ENCODE assay signal across 8 cellular contexts in the genomic region with DNA sequence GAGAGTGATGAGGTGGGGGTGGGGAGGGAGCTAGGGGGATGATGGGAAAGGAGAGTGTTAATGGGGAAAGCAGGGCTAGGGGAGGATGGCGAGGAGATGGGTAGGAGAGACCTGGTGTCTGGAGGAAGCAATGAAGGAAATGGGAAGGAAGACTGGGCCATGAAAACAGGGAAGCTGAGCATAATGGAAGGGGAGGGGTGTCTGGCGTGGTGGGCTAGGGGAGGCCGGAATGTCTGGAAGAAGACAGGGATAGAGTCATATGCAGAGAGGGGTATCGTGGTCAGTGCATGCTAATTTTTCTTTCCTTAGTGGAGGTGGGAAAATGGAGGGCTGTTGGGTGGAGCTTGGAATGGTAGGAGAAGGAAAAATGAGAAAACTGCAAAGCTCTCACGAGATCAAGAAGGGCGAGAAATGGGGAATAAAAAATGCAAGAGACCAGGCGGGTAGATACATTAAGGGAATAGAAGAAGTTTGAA. TPM values are rescaled to one million over a fixed set of nuclear protein-coding genes. Genes with fewer than 3 reads are reported as not detected.
DNase-seq lines count a peak whose midpoint lies in the region; ATAC-seq lines count a peak whose summit lies in the region.

No MANE protein-coding gene starts in this region.

- H2AFZ ChIP-seq in mesenchymal stem cell (ENCODE audit: low read depth, low read length) = no peak overlapping the region

- H2BK5ac ChIP-seq in mesenchymal stem cell (ENCODE audit: low read depth, low read length, poor library complexity, severe bottlenecking) = peak overlapping the region; percentile 53

- peak overlapping the region; percentile 90 to 97 (median 96) for H3K27ac Mint-ChIP-seq in CD4-positive, CD25-positive, alpha-beta regulatory T cell

- peak overlapping the region; percentile 79 for H3K27ac ChIP-seq in CD4-positive, CD25-positive, alpha-beta regulatory T cell (ENCODE audit: insufficient read depth, low read length, poor library complexity, severe bottlenecking)
- H3K27ac ChIP-seq in KOPT-K1 (ENCODE audit: low read depth, low read length, poor library complexity, severe bottlenecking) (peak overlapping the region; percentile 74), mesenchymal stem cell (ENCODE audit: low read length, poor library complexity, severe bottlenecking) (peak overlapping the region; percentile 72)

- peaks cover 0 to 1% (median 0%) of the 10 kb centered on the region in 7 donors for H3K9me3 Mint-ChIP-seq in CD4-positive, CD25-positive, alpha-beta regulatory T cell

- peak overlapping the region; percentile 95 for H4K8ac ChIP-seq in mesenchymal stem cell (ENCODE audit: low read length)

- H3K4me2 ChIP-seq in mesenchymal stem cell (ENCODE audit: low read length, poor library complexity, severe bottlenecking) = peak overlapping the region; percentile 84

- peaks cover 0 to 85% (median 41%) of the 10 kb centered on the region in 4 donors for H3K4me1 Mint-ChIP-seq in CD4-positive, CD25-positive, alpha-beta regulatory T cell

- H3K4ac ChIP-seq in mesenchymal stem cell (ENCODE audit: low read depth in 1 of 2, low read length in 2 of 2) = peak overlapping the region; percentile 77 to 83

- peak overlapping the region; percentile 86 for H2AK5ac ChIP-seq in mesenchymal stem cell (ENCODE audit: low read length, severe bottlenecking)

- peak overlapping the region in 1 of 2 experiments; percentile 75 for H3K23ac ChIP-seq in mesenchymal stem cell (ENCODE audit: low read length in 2 of 2)

- in situ Hi-C loops in T47D (cut with HindIII; ENCODE audit: low pct_unique_long_range_greater_than_20kb, low sequenced_read_pairs) = no loop called here

- H3K27me3 ChIP-seq in CD4-positive, CD25-positive, alpha-beta regulatory T cell (ENCODE audit: control insufficient read depth, insufficient read depth, low read length) = no peaks in the 10 kb centered on the region
- H3K27me3 ChIP-seq in mesenchymal stem cell (ENCODE audit: control insufficient read depth in 1 of 2, insufficient read depth in 1 of 2, low read length in 2 of 2) = no peaks in the 10 kb centered on the region

- peaks cover 19% of the 10 kb centered on the region for H3K36me3 Mint-ChIP-seq in CD4-positive, CD25-positive, alpha-beta regulatory T cell

- no peaks in the 10 kb centered on the region for H3K27me3 Mint-ChIP-seq in CD4-positive, CD25-positive, alpha-beta regulatory T cell

- H3K18ac ChIP-seq in mesenchymal stem cell (ENCODE audit: low read depth in 1 of 2, low read length in 2 of 2) = peak overlapping the region; percentile 75 to 97

- H3K9me3 ChIP-seq in CD4-positive, CD25-positive, alpha-beta regulatory T cell (ENCODE audit: control insufficient read depth in 2 of 2, low read length in 2 of 2) = no peaks in the 10 kb centered on the region
- H3K9me3 ChIP-seq in KOPT-K1 (ENCODE audit: insufficient read depth, low read length, poor library complexity, severe bottlenecking) (no peaks in the 10 kb centered on the region), mesenchymal stem cell (ENCODE audit: control insufficient read depth, low read length) (no peaks in the 10 kb centered on the region)

- H3K36me3 ChIP-seq in CD4-positive, CD25-positive, alpha-beta regulatory T cell (ENCODE audit: control insufficient read depth, insufficient read depth, low read length) = peaks cover 45% of the 10 kb centered on the region
- H3K36me3 ChIP-seq in KOPT-K1 (ENCODE audit: insufficient read depth, low read length) (peaks cover 65% of the 10 kb centered on the region), mesenchymal stem cell (ENCODE audit: control insufficient read depth in 1 of 2, insufficient read depth in 2 of 2, low read depth in 1 of 2, low read length in 2 of 2) (peaks cover 60 to 63% of the 10 kb centered on the region in 2 experiments)

- DNase-seq in CD4-positive, CD25-positive, alpha-beta regulatory T cell = no peak
- DNase-seq in T47D (ENCODE audit: low read depth in 1 of 2, low spot score in 1 of 2) (peak; percentile 23 to 25), mesenchymal stem cell (peak; percentile 63), NCI-H2081 (lab: John Stamatoyannopoulos, UW) (no peak)

- WGBS in mesenchymal stem cell = 2% methylated on average over 7 of the region's 7 CpGs

- H3K9ac ChIP-seq in mesenchymal stem cell (ENCODE audit: low read length) = peak overlapping the region; percentile 99

- peaks cover 42% of the 10 kb centered on the region for H3K4me1 ChIP-seq in CD4-positive, CD25-positive, alpha-beta regulatory T cell (ENCODE audit: control insufficient read depth, insufficient read depth, low read length, poor library complexity, severe bottlenecking)
- H3K4me1 ChIP-seq in mesenchymal stem cell (ENCODE audit: control insufficient read depth, insufficient read depth, low read depth, low read length) = peaks cover 29% of the 10 kb centered on the region

- H3K4me3 Mint-ChIP-seq in CD4-positive, CD25-positive, alpha-beta regulatory T cell = peak overlapping the region; percentile 89 to 98 (median 94)

- H3K14ac ChIP-seq in mesenchymal stem cell (ENCODE audit: low read length in 2 of 2) = peak overlapping the region in 1 of 2 experiments; percentile 91

- peaks cover 31% of the 10 kb centered on the region for H3K79me1 ChIP-seq in mesenchymal stem cell (replicated peaks; ENCODE audit: low read length, poor library complexity, severe bottlenecking)

- peak overlapping the region; percentile 85 for H4K91ac ChIP-seq in mesenchymal stem cell (ENCODE audit: low read length)

- H2BK12ac ChIP-seq in mesenchymal stem cell (ENCODE audit: low read length in 2 of 2) = no peak overlapping the region

- H3K4me3 ChIP-seq in CD4-positive, CD25-positive, alpha-beta regulatory T cell (ENCODE audit: low read depth, low read length) = peak overlapping the region; percentile 87
- H3K4me3 ChIP-seq in mesenchymal stem cell (ENCODE audit: insufficient read depth in 1 of 2, low read depth in 1 of 2, low read length in 2 of 2) = peak overlapping the region; percentile 93 to 100

- no peak for ATAC-seq in CD4-positive, CD25-positive, alpha-beta regulatory T cell (ENCODE audit: low read depth in 2 of 2)
- ATAC-seq in activated CD4-positive, CD25-positive, alpha-beta regulatory T cell treated with anti-CD3 and anti-CD28 coated beads, Interleukin-2, amount 50 U/mL, for 24 hours = no peak
- ATAC-seq in HG02981 (IDR thresholded peaks at IDR 0.05; ENCODE audit: unreplicated experiment) = no peak
- no peak for ATAC-seq in GM18909 (IDR thresholded peaks at IDR 0.05; ENCODE audit: poor library complexity, unreplicated experiment)

- H2BK120ac ChIP-seq in mesenchymal stem cell (ENCODE audit: low read depth, low read length) = peak overlapping the region; percentile 89

- no peak overlapping the region for H2BK15ac ChIP-seq in mesenchymal stem cell (ENCODE audit: low read depth, poor library complexity, severe bottlenecking)

RNA-seq across cellular contexts. Expression of a gene that starts 0.4 kb away (rescaled TPM):
- 38.6 TPM for total RNA-seq in CD4-positive, CD25-positive, alpha-beta regulatory T cell
- 100 to 1,000 TPM; 119 to 130 (median 126) TPM for polyA plus RNA-seq in CD4-positive, CD25-positive, alpha-beta regulatory T cell
- 51.3 TPM for polyA plus RNA-seq in mesenchymal stem cell (2013, experiment 1 of 2)
- 51.0 TPM for polyA plus RNA-seq in mesenchymal stem cell (2013, experiment 2 of 2)

RNA-seq across cellular contexts. Expression of a gene that starts 0.7 kb away (rescaled TPM):
- total RNA-seq in CD4-positive, CD25-positive, alpha-beta regulatory T cell = 27.6 TPM
- 100 to 1,000 TPM in 1 of 4 donors, 10 to 100 TPM in 3; 71.5 to 121 (median 79.3) TPM for polyA plus RNA-seq in CD4-positive, CD25-positive, alpha-beta regulatory T cell
- 84.9 TPM for polyA plus RNA-seq in mesenchymal stem cell (2013, experiment 1 of 2)
- 88.1 TPM for polyA plus RNA-seq in mesenchymal stem cell (2013, experiment 2 of 2)

RNA-seq across cellular contexts. Expression of a gene that starts 7.0 kb away (rescaled TPM):
- total RNA-seq in CD4-positive, CD25-positive, alpha-beta regulatory T cell = 33.3 TPM
- 10 to 100 TPM; 61.9 to 82.2 (median 71.6) TPM for polyA plus RNA-seq in CD4-positive, CD25-positive, alpha-beta regulatory T cell
- 117 TPM for polyA plus RNA-seq in mesenchymal stem cell (2013, experiment 1 of 2)
- 116 TPM for polyA plus RNA-seq in mesenchymal stem cell (2013, experiment 2 of 2)

RNA-seq across cellular contexts. Expression of a gene that starts 30.1 kb away (rescaled TPM):
- total RNA-seq in CD4-positive, CD25-positive, alpha-beta regulatory T cell = 35.4 TPM
- polyA plus RNA-seq in CD4-positive, CD25-positive, alpha-beta regulatory T cell = 10 to 100 TPM; 23.0 to 27.3 (median 25.4) TPM
- 41.7 TPM for polyA plus RNA-seq in mesenchymal stem cell (2013, experiment 1 of 2)
- 40.9 TPM for polyA plus RNA-seq in mesenchymal stem cell (2013, experiment 2 of 2)

RNA-seq across cellular contexts. Expression of a gene that starts 35.5 kb away (rescaled TPM):
- total RNA-seq in CD4-positive, CD25-positive, alpha-beta regulatory T cell = 20.6 TPM
- polyA plus RNA-seq in CD4-positive, CD25-positive, alpha-beta regulatory T cell = 10 to 100 TPM; 10.9 to 20.7 (median 15.2) TPM
- polyA plus RNA-seq in mesenchymal stem cell (2013, experiment 1 of 2) = 5.6 TPM
- polyA plus RNA-seq in mesenchymal stem cell (2013, experiment 2 of 2) = 5.6 TPM

Comparison
In these comparisons a context has a peak if more than half of its experiments do, and no peak if none do; other contexts are left out.
1. DNase-seq: peak in T47D (2 of 2) and mesenchymal stem cell (single experiment); none in CD4-positive, CD25-positive, alpha-beta regulatory T cell (0 of 3) and NCI-H2081 (0 of 2).
2. Peak in every context shown above with its lines, with median percentiles within 50 percentile points of each other: H3K27ac ChIP-seq.